In the genomic region with DNA sequence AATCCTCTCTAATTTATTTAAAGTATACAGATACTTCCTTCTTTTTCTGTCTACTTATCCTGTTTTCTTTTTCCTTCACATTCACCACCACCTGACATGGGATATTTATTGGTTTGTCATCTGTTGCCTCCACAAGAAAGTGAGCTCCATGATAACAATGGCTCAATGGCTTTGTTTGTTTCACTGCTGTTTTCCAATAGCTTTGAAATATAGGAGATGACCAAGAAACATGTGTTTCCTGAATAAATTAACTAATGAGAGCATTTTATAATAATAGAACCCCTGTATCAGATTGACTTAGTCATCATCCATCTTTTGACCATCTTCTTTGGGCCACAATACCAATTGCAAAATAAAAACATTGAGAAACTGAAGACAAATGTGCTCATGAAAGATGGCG, we compare ENCODE assay signal across 6 cellular contexts.
"Had no signal": no experiment of that assay in that cellular context is flagged by ENCODE, and none has a peak within 500 bp of the region (broad histone marks: within the 10 kb centered on the region; RNA-seq: fewer than 3 reads in every experiment).

No MANE protein-coding gene starts in this region.

- H3K27me3 Mint-ChIP-seq: IgD-negative memory B cell had no signal

- ATAC-seq: GM23338, HepG2 had no signal

- H3K36me3 Mint-ChIP-seq: IgD-negative memory B cell had no signal

- DNase-seq: H9, HCEC 1CT, KBM-7 had no signal

- H3K4me3 Mint-ChIP-seq: GM23338, H9, IgD-negative memory B cell had no signal

- H3K4me1 Mint-ChIP-seq: GM23338, H9, IgD-negative memory B cell had no signal

- H3K27ac Mint-ChIP-seq: GM23338, H9, IgD-negative memory B cell had no signal
